ENCODE assay signal across 2 cellular contexts in the genomic region with DNA sequence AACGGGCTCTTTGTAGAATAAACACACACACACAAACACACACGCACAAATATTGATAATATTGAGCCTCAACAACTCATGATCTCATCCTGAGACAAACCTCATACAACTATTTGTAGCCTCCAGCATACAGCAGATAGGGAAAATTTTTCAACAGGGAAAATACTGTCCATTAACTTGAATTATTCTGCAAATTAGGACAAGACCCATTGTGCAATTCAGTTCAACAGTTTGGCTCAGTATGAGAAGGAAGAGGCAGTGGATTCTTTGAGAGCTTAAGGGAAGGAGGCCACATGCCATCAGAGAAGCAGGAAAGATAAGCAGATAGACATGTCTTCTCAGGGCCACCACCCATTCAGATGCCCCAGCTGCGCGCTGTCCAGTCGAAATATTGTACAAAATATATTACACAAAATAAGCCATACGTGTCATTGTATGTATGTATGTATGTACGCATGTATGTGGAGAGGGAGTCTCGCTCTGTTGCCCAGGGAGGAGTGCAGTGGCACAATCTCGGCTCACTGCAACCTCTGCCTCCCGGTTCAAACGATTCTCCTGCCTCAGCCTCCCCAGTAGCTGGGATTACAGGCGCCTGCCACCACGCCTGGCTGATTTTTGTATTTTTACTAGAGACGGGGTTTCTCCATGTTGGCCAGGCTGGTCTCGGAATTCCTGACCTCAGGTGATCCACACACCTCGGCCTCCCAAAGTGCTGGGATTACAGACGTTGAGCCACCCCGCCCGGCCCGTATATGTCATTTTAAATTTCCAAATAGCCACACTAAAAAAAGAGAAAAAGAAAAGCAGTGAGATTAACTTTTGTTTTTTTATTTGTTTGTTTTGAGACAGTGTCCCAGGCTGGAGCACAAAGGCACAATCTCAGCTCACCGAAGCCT.
TF ChIP-seq lines count a peak whose summit lies in the region.

No MANE protein-coding gene starts in this region.

TF ChIP-seq in A549, 52 proteins besides CTCF, POLR2A, EP300 and RAD21 (continued from another document):
- TF ChIP-seq PHF8 (IDR thresholded peaks at IDR 0.05; ENCODE audit: borderline replicate concordance, low read depth) (no peak), EHMT2 (IDR thresholded peaks at IDR 0.05; ENCODE audit: low read depth) (no peak), CHD2 (IDR thresholded peaks at IDR 0.05; ENCODE audit: low read length, partially characterized antibody) (no peak), KDM5A (IDR thresholded peaks at IDR 0.05) (no peak), FOSL2 (IDR thresholded peaks at IDR 0.05) (no peak), FOSL2 (CRISPR knock-in tag; IDR thresholded peaks at IDR 0.05) (no peak), ELK1 (IDR thresholded peaks at IDR 0.05; ENCODE audit: low read depth, low read length) (no peak), ESRRA (IDR thresholded peaks at IDR 0.05; ENCODE audit: borderline replicate concordance, low read length) (no peak), NPAS2 (CRISPR knock-in tag; IDR thresholded peaks at IDR 0.05; ENCODE audit: borderline replicate concordance) (no peak), RFX5 (IDR thresholded peaks at IDR 0.05) (no peak), BHLHE40 (IDR thresholded peaks at IDR 0.05; ENCODE audit: low read depth, low read length) (no peak), MAFK (IDR thresholded peaks at IDR 0.05; ENCODE audit: partially characterized antibody) (no peak), POLR2AphosphoS2 (conservative IDR thresholded peaks at IDR 0.05; ENCODE audit: low read length) (no peak), HDAC2 (IDR thresholded peaks at IDR 0.05) (no peak), SMC3 (IDR thresholded peaks at IDR 0.05) (no peak), TFCP2L1 (CRISPR knock-in tag; IDR thresholded peaks at IDR 0.05) (no peak)
- TF ChIP-seq, protein P1, sequence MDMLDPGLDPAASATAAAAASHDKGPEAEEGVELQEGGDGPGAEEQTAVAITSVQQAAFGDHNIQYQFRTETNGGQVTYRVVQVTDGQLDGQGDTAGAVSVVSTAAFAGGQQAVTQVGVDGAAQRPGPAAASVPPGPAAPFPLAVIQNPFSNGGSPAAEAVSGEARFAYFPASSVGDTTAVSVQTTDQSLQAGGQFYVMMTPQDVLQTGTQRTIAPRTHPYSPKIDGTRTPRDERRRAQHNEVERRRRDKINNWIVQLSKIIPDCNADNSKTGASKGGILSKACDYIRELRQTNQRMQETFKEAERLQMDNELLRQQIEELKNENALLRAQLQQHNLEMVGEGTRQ (IDR thresholded peaks at IDR 0.05), result no peak
TF ChIP-seq in A549: peak in this region for 0.

TF ChIP-seq in HCT116, 20 proteins besides CTCF, POLR2A, EP300 and RAD21 (continued from another document):
- TF ChIP-seq EGR1 (IDR thresholded peaks at IDR 0.05; ENCODE audit: low read depth) (no peak), SIN3A (IDR thresholded peaks at IDR 0.05; ENCODE audit: low read depth) (no peak), ZBTB33 (IDR thresholded peaks at IDR 0.05; ENCODE audit: extremely low read depth, insufficient replicate concordance, low read length) (no peak), FOSL1 (IDR thresholded peaks at IDR 0.05; ENCODE audit: low read depth) (no peak), SP1 (IDR thresholded peaks at IDR 0.05; ENCODE audit: low read depth) (no peak), TCF7L2 (IDR thresholded peaks at IDR 0.05; ENCODE audit: borderline replicate concordance, extremely low read depth, insufficient read depth, insufficient read length) (no peak), POLR2AphosphoS5 (IDR thresholded peaks at IDR 0.05; ENCODE audit: low read depth, low read length) (no peak), REST (IDR thresholded peaks at IDR 0.05; ENCODE audit: low read depth) (no peak), JUND (IDR thresholded peaks at IDR 0.05) (no peak), EZH2 (IDR thresholded peaks at IDR 0.05) (no peak)
TF ChIP-seq in HCT116: peak in this region for 0.
